ENCODE assay signal across 19 cellular contexts in the genomic region with DNA sequence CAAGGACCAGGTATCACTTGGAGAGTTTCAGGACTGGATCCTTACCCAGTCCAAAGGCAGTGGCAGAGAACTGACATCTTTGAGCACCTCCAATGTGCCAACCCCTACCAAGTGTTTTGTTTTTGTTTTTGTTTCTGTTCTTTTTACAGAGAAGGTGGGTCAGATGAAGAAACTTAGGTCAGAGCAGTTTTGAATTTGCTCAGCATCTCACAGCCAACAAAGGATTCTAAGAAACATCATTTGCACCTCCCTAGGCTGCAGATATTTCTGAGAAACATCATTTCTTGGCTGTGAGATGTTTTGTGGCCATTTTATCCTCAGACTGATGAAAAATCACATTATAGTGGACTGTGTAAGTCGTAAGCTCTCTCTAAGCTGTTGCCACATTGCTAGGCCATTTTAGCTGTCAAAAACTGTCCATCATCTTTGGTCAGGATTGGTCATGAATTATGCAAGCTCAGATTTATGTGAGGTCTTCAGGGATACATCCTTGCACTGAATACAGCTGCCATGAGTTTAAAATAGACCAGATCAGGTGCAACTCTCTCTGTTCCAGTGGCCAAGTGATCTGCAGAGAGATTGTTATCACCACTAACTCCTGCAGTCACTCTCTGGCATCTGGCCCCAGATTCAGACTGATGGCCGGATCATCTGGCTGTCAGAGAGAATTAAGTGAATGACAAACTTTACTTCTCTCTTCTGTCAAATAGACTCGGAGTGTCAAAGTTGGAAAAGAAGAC.
DNase-seq lines count a peak whose midpoint lies in the region; ATAC-seq and TF ChIP-seq lines count a peak whose summit lies in the region.
"Had no signal": no experiment of that assay in that cellular context is flagged by ENCODE, and none has a peak within 500 bp of the region (broad histone marks: within the 10 kb centered on the region; RNA-seq: fewer than 3 reads in every experiment).

No MANE protein-coding gene starts in this region.

- no peak for TF ChIP-seq CTCF in right atrium auricular region (IDR thresholded peaks at IDR 0.05)
- TF ChIP-seq CTCF in neural cell (IDR thresholded peaks at IDR 0.05; ENCODE audit: poor library complexity, severe bottlenecking), result no peak

- H3K4me2 ChIP-seq in neural cell (ENCODE audit: low read length), result peak overlapping the region; percentile 13
- H3K4me2 ChIP-seq: A549 had no signal

- ATAC-seq in HG03175 (IDR thresholded peaks at IDR 0.05; ENCODE audit: unreplicated experiment) (no peak), GM19035 (IDR thresholded peaks at IDR 0.05; ENCODE audit: unreplicated experiment) (no peak)
- ATAC-seq: A549, HCT116, Right ventricle myocardium inferior had no signal

- TF ChIP-seq RAD21 in neural cell (conservative IDR thresholded peaks at IDR 0.05), result no peak

- H3K79me2 ChIP-seq in neural cell (replicated peaks; ENCODE audit: insufficient read depth, low read length), result no peaks in the 10 kb centered on the region

- no peaks in the 10 kb centered on the region for H3K4me1 ChIP-seq in right atrium auricular region
- H3K4me1 ChIP-seq: A549, SJSA1 had no signal

- no peaks in the 10 kb centered on the region for H3K27me3 ChIP-seq in right atrium auricular region
- no peaks in the 10 kb centered on the region for H3K27me3 ChIP-seq in neural cell (ENCODE audit: insufficient read depth, low read depth, low read length)
- H3K27me3 ChIP-seq: SJSA1 had no signal

- intact Hi-C loops in cardiac septum (cut with DNase I), result no loop called here

- peak; percentile 9 for DNase-seq in cardiac septum (ENCODE audit: low spot score)
- no peak for DNase-seq in right atrium auricular region (ENCODE audit: low spot score)
- peak; percentile 69 for DNase-seq in SK-N-DZ (ENCODE audit: low spot score)
- no peak for DNase-seq in GF-D8 (lab: John Stamatoyannopoulos, UW)
- DNase-seq: DMS79, MV-4-11, NCI-H1105 treated with DMSO at 0.1 percent for 48 hours, NCI-H2029 treated with DMSO at 0.1 percent for 48 hours, NCI-H226, NCI-H524, NCI-H774, OCI-M1 had no signal

- H3K36me3 ChIP-seq in right atrium auricular region, result no peaks in the 10 kb centered on the region
- peaks cover 13% of the 10 kb centered on the region for H3K36me3 ChIP-seq in neural cell (ENCODE audit: insufficient read depth, low read length)
- H3K36me3 ChIP-seq: SJSA1 had no signal

- H3K4me3 ChIP-seq in right atrium auricular region, result no peak overlapping the region
- peak overlapping the region; percentile 11 for H3K4me3 ChIP-seq in neural cell (ENCODE audit: low read length)
- H3K4me3 ChIP-seq: A549, SJSA1 had no signal

- no peaks in the 10 kb centered on the region for H4K20me1 ChIP-seq in neural cell (ENCODE audit: insufficient read depth)

- H3K9me3 ChIP-seq in right atrium auricular region (no peaks in the 10 kb centered on the region), neural cell (ENCODE audit: low read length) (no peaks in the 10 kb centered on the region)
- H3K9me3 ChIP-seq: A549, SJSA1 had no signal

- H3F3A ChIP-seq in neural cell (ENCODE audit: insufficient read depth, low read length, poor library complexity, severe bottlenecking), result no peaks in the 10 kb centered on the region

- H3K9ac ChIP-seq in neural cell (ENCODE audit: low read length), result no peak overlapping the region

- TF ChIP-seq EP300 in neural cell (conservative IDR thresholded peaks at IDR 0.05; ENCODE audit: poor library complexity, severe bottlenecking), result peak; percentile 69

- no peak overlapping the region for H2AFZ ChIP-seq in neural cell (ENCODE audit: low read depth, low read length)

- H3K27ac ChIP-seq in right atrium auricular region (no peak overlapping the region), neural cell (ENCODE audit: low read length) (peak overlapping the region; percentile 44)
- H3K27ac ChIP-seq: A549, SJSA1 had no signal

- no peaks in the 10 kb centered on the region for H3K9me2 ChIP-seq in neural cell (ENCODE audit: insufficient read depth, low read length)

TF ChIP-seq in neural cell, 6 proteins besides CTCF, POLR2A, EP300 and RAD21:
- no peak for TF ChIP-seq TAF1 (IDR thresholded peaks at IDR 0.05; ENCODE audit: low read depth)
- no peak for TF ChIP-seq POLR2AphosphoS5 (IDR thresholded peaks at IDR 0.05)
- no peak for TF ChIP-seq MXI1 (conservative IDR thresholded peaks at IDR 0.05; ENCODE audit: poor library complexity, severe bottlenecking)

Comparison
In these comparisons a context has a peak if more than half of its experiments do, and no peak if none do; other contexts are left out.
1. DNase-seq: peak in cardiac septum (single experiment) and SK-N-DZ (single experiment); none in right atrium auricular region (single experiment) and GF-D8 (single experiment).